In genomic region chr15:42273099-42273899, GRCh38 we compare ENCODE assay signal across 8 cellular contexts. TPM values are rescaled to one million over a fixed set of nuclear protein-coding genes. Genes with fewer than 3 reads are reported as not detected.
DNase-seq lines count a peak whose midpoint lies in the region; ATAC-seq and TF ChIP-seq lines count a peak whose summit lies in the region.

Gene GANC, plus strand, starts transcription at chr15:42273201. Its CDS starts 1,281 bp downstream, at chr15:42274482.
Gene TMEM87A, minus strand, starts transcription at chr15:42273433. Its CDS starts 35 bp downstream, at chr15:42273398.

- DNase-seq in GM10248 (ENCODE audit: extremely low spot score): peak; percentile 93
- peak; percentile 93 for DNase-seq in NCI-H1105 (lab: John Stamatoyannopoulos, UW)
- DNase-seq in SKM-1 treated with dmso at 0.1 percent for 144 hours (lab: John Stamatoyannopoulos, UW; ENCODE audit: unreplicated experiment): peak; percentile 97
- peak; percentile 99 for DNase-seq in glomerular visceral epithelial cell (ENCODE audit: extremely low spot score)
- DNase-seq in omental fat pad (ENCODE audit: low spot score): peak; percentile 85
- peak; percentile 99 for DNase-seq in testis

- no peaks in the 10 kb centered on the region for H3K27me3 ChIP-seq in testis

- H3K4me1 Mint-ChIP-seq in activated naive CD8-positive, alpha-beta T cell (ENCODE audit: low read depth): peaks cover 57% of the 10 kb centered on the region

- H3K9me3 ChIP-seq in testis: no peaks in the 10 kb centered on the region

- CTCF ChIA-PET in GM10248 (lab: Yijun Ruan, JAX): interaction anchor here (1.0 to 1.4 kb wide), 2 partner anchors 24 to 44 kb away, joined by 3 read pairs; no protein-coding TSS in a partner anchor

- POLR2A ChIA-PET in GM10248 (lab: Yijun Ruan, JAX): interaction anchor here (0.5 to 1.0 kb wide), 2 partner anchors 12 to 77 kb away, joined by 5 to 12 read pairs; no protein-coding TSS in a partner anchor

- 0 to 1% methylated on average over 30 to 47 of the region's 47 CpGs for WGBS in testis, 2 donors

- TF ChIP-seq CTCF in GM10248 (IDR thresholded peaks at IDR 0.05; ENCODE audit: control extremely low read depth, extremely low read depth, low read depth, missing control alignments): no peak
- TF ChIP-seq CTCF in omental fat pad (IDR thresholded peaks at IDR 0.05): no peak
- peak in 1 of 3 experiments; percentile 1 for TF ChIP-seq CTCF in testis (IDR thresholded peaks at IDR 0.05)

- peaks cover 21% of the 10 kb centered on the region for H3K4me1 ChIP-seq in testis

- no peaks in the 10 kb centered on the region for H3K36me3 ChIP-seq in testis (ENCODE audit: low read depth, missing control alignments)

- H3K27ac Mint-ChIP-seq in activated naive CD8-positive, alpha-beta T cell: peak within 1 kb of the TSS; percentile 100

- peaks cover 13% of the 10 kb centered on the region for H3K36me3 Mint-ChIP-seq in activated naive CD8-positive, alpha-beta T cell

- intact Hi-C loops in testis (cut with DNase I; ENCODE audit: low total_unique reads): no loop called here

- peak within 1 kb of the TSS; percentile 69 to 84 for H3K4me3 ChIP-seq in testis

- peak within 1 kb of the TSS; percentile 96 to 98 for H3K27ac ChIP-seq in testis

- H3K9me3 Mint-ChIP-seq in activated naive CD8-positive, alpha-beta T cell (ENCODE audit: low read depth): no peaks in the 10 kb centered on the region

- peak; percentile 75 for TF ChIP-seq POLR2A in testis (IDR thresholded peaks at IDR 0.05)

- peak within 1 kb of the TSS; percentile 99 for H3K4me3 Mint-ChIP-seq in activated naive CD8-positive, alpha-beta T cell

- no peaks in the 10 kb centered on the region for H3K27me3 Mint-ChIP-seq in activated naive CD8-positive, alpha-beta T cell

- ATAC-seq in HG02623 (IDR thresholded peaks at IDR 0.05; ENCODE audit: unreplicated experiment) (peak; percentile 78), omental fat pad (ENCODE audit: low FRiP score) (peak; percentile 96)

RNA-seq across cellular contexts. Expression of gene GANC, which starts in this region (rescaled TPM):
- total RNA-seq in omental fat pad: 10 to 100 TPM; 13.6 to 53.0 (median 20.2) TPM
- total RNA-seq in testis: 10 to 100 TPM; 54.8 to 63.4 TPM
- polyA plus RNA-seq in testis (ENCODE audit: insufficient read depth, low read depth, low replicate concordance): 37.6 TPM

RNA-seq across cellular contexts. Expression of gene TMEM87A, which starts in this region (rescaled TPM):
- 10 to 100 TPM; 43.3 to 75.7 (median 46.9) TPM for total RNA-seq in omental fat pad
- 10 to 100 TPM; 79.5 to 92.9 TPM for total RNA-seq in testis
- 64.2 TPM for polyA plus RNA-seq in testis (ENCODE audit: insufficient read depth, low read depth, low replicate concordance)

Comparison
In these comparisons a context has a peak if more than half of its experiments do, and no peak if none do; other contexts are left out.
1. Peak in every context shown above with its lines: DNase-seq, ATAC-seq, H3K4me3 ChIP-seq and H3K27ac ChIP-seq.